In genomic region chr18:12327510-12328178, GRCh38 we compare ENCODE assay signal across 8 cellular contexts. TPM values are rescaled to one million over a fixed set of nuclear protein-coding genes. Genes with fewer than 3 reads are reported as not detected.
DNase-seq lines count a peak whose midpoint lies in the region; ATAC-seq and TF ChIP-seq lines count a peak whose summit lies in the region.

No MANE protein-coding gene starts in this region.

- H3K27ac Mint-ChIP-seq in endodermal cell: no peak overlapping the region

- no peak overlapping the region for H3K9ac ChIP-seq in endodermal cell (ENCODE audit: extremely low read depth, low read length, poor library complexity, severe bottlenecking)

- peaks cover 74% of the 10 kb centered on the region for H3K36me3 ChIP-seq in endodermal cell (ENCODE audit: control insufficient read depth, insufficient read depth, low read length)
- peaks cover 13% of the 10 kb centered on the region for H3K36me3 ChIP-seq in mucosa of descending colon (ENCODE audit: low read depth)

- peak; percentile 95 for TF ChIP-seq CTCF in HFF-Myc (IDR thresholded peaks at IDR 0.05; ENCODE audit: low read depth, low read length, missing control alignments)
- peak; percentile 99 for TF ChIP-seq CTCF in endodermal cell (conservative IDR thresholded peaks at IDR 0.05)
- TF ChIP-seq CTCF in mucosa of descending colon (IDR thresholded peaks at IDR 0.05): peak; percentile 77

- ATAC-seq in mucosa of descending colon: peak; percentile 92

- H3K4me1 ChIP-seq in endodermal cell (ENCODE audit: control insufficient read depth, insufficient read depth, low read length): no peaks in the 10 kb centered on the region
- H3K4me1 ChIP-seq in mucosa of descending colon (ENCODE audit: low read depth): no peaks in the 10 kb centered on the region

- H3K27ac ChIP-seq in endodermal cell (ENCODE audit: low read depth, low read length): no peak overlapping the region

- DNase-seq in GM03348 (ENCODE audit: low spot score): peak; percentile 81
- no peak for DNase-seq in HFF-Myc (ENCODE audit: extremely low read depth, low read depth)
- peak; percentile 82 for DNase-seq in NCI-H69 (lab: John Stamatoyannopoulos, UW)
- DNase-seq in activated CD4-positive, alpha-beta T cell treated with anti-CD3 and anti-CD28 coated beads, Interleukin-2, amount 50 U/mL, for 48 hours: peak; percentile 86 to 90
- DNase-seq in endodermal cell: peak; percentile 97
- DNase-seq in mucosa of descending colon: peak; percentile 81 to 91 (median 84)
- peak; percentile 43 to 44 for DNase-seq in stimulated activated CD8-positive, alpha-beta memory T cell treated with anti-CD3 and anti-CD28 coated beads, Interleukin-7, amount 100 ng/mL, for 4 hours (ENCODE audit: low read depth in 2 of 2)
- no peak for DNase-seq in DMS114 treated with DMSO at 0.1 percent for 48 hours (lab: John Stamatoyannopoulos, UW; ENCODE audit: unreplicated experiment)

- H3K27me3 ChIP-seq in endodermal cell (ENCODE audit: control insufficient read depth, insufficient read depth, low read length, poor library complexity, severe bottlenecking): no peaks in the 10 kb centered on the region

- no peaks in the 10 kb centered on the region for H3K9me3 Mint-ChIP-seq in endodermal cell

- H3K4me3 Mint-ChIP-seq in endodermal cell: no peak overlapping the region

- H3K36me3 Mint-ChIP-seq in endodermal cell (ENCODE audit: low read depth): peaks cover 68% of the 10 kb centered on the region

- intact Hi-C loops in mucosa of descending colon (cut with DNase I, micrococcal nuclease): no loop called here

- H3K4me1 Mint-ChIP-seq in endodermal cell: no peaks in the 10 kb centered on the region

- H3K27me3 Mint-ChIP-seq in endodermal cell (ENCODE audit: insufficient read depth): no peaks in the 10 kb centered on the region

- H3K9me3 ChIP-seq in endodermal cell (ENCODE audit: control insufficient read depth, low read length) (no peaks in the 10 kb centered on the region), mucosa of descending colon (no peaks in the 10 kb centered on the region)

- H3K4me3 ChIP-seq in HFF-Myc (replicated peaks; ENCODE audit: low read depth, low read length) (no peak overlapping the region), endodermal cell (ENCODE audit: low read length) (no peak overlapping the region), mucosa of descending colon (no peak overlapping the region)

- 65 to 69% methylated on average over 6 to 11 of the region's 11 CpGs for WGBS in endodermal cell (ENCODE audit: insufficient coverage in 1 of 2, insufficient read length in 1 of 2), 2 experiments

RNA-seq across cellular contexts. Expression of gene TUBB6, which starts 19.6 kb away (rescaled TPM):
- total RNA-seq in endodermal cell (10 to 100 TPM; 33.0 to 45.4 TPM), mucosa of descending colon (100 to 1,000 TPM in 1 of 3 donors, 10 to 100 TPM in 1, 1 to 10 TPM in 1; 9.2 to 116 (median 32.9) TPM)
- 103 TPM for polyA plus RNA-seq in endodermal cell (2013, experiment 1 of 2)
- polyA plus RNA-seq in endodermal cell (2013, experiment 2 of 2): 111 TPM

RNA-seq across cellular contexts. Expression of gene AFG3L2, which starts 49.4 kb away (rescaled TPM):
- total RNA-seq in endodermal cell (10 to 100 TPM; 47.1 to 49.5 TPM), mucosa of descending colon (100 to 1,000 TPM in 1 of 3 donors, 10 to 100 TPM in 2; 68.5 to 104 (median 93.1) TPM)
- polyA plus RNA-seq in endodermal cell (2013, experiment 1 of 2): 29.8 TPM
- polyA plus RNA-seq in endodermal cell (2013, experiment 2 of 2): 27.4 TPM

Comparison
In these comparisons a context has a peak if more than half of its experiments do, and no peak if none do; other contexts are left out.
1. DNase-seq: peak in GM03348 (single experiment), NCI-H69 (single experiment), activated CD4-positive, alpha-beta T cell treated with anti-CD3 and anti-CD28 coated beads, Interleukin-2, amount 50 U/mL, for 48 hours (2 of 2), endodermal cell (single experiment), mucosa of descending colon (3 of 3) and stimulated activated CD8-positive, alpha-beta memory T cell treated with anti-CD3 and anti-CD28 coated beads, Interleukin-7, amount 100 ng/mL, for 4 hours (2 of 2); none in HFF-Myc (single experiment) and DMS114 treated with DMSO at 0.1 percent for 48 hours (single experiment).
2. Peak in every context shown above with its lines, with median percentiles within 50 percentile points of each other: CTCF ChIP-seq.